ENCODE assay signal across 16 cellular contexts in the genomic region with DNA sequence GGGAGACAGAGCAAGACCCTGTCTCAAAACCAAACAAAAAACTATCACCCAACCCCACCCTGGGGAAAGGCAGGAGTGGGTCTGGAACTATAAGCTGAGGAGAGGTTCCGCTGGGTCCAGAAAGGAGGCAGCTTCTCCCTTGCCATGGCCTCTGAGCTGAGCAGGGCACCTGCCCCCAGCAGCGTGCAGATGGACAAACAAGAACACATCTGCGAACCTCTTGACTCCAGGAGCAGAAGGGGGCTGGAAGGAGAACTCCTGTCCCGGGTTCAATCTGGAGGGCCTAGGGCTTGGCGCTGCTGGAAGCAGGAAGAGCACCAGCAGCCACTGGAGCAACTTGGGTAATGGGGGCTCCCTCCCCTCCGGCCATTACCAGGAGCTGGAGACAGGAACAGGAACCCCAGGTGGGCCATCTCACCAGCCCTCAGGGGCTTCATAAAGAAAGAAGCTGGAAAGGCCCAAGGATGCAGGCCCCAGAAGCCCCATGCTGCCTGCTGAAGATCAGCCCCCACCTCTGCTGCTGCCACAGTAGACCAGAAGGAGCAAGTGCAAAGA.
"Had no signal": no experiment of that assay in that cellular context is flagged by ENCODE, and none has a peak within 500 bp of the region (broad histone marks: within the 10 kb centered on the region; RNA-seq: fewer than 3 reads in every experiment).

No MANE protein-coding gene starts in this region.

- H3K4me3 ChIP-seq: coronary artery, dorsolateral prefrontal cortex, gastrocnemius medialis, left ventricle myocardium inferior, lung, right atrium auricular region had no signal

- H3K27ac Mint-ChIP-seq: immature natural killer cell; naive thymus-derived CD4-positive, alpha-beta T cell; nephron progenitor cell had no signal

- ATAC-seq: gastrocnemius medialis; left cardiac atrium; naive thymus-derived CD4-positive, alpha-beta T cell had no signal

- H3K9me3 Mint-ChIP-seq: immature natural killer cell had no signal

- H3K27ac ChIP-seq: coronary artery, dorsolateral prefrontal cortex, gastrocnemius medialis, left ventricle myocardium inferior, right atrium auricular region had no signal

- H3K4me3 Mint-ChIP-seq: immature natural killer cell; naive thymus-derived CD4-positive, alpha-beta T cell; nephron progenitor cell had no signal

- DNase-seq: effector CD8-positive, alpha-beta T cell; gastrocnemius medialis; immature natural killer cell; kidney; left ventricle myocardium inferior; naive thymus-derived CD4-positive, alpha-beta T cell; nephron progenitor cell; small intestine; stimulated activated CD4-positive, alpha-beta T cell treated with anti-CD3 and anti-CD28 coated beads, Interleukin-2, amount 100 ng/mL, for 48 hours; stimulated activated naive CD4-positive, alpha-beta T cell treated with Interleukin-2 at 50 U/mL for 16 hours; trophoblast cell had no signal

- H3K27me3 ChIP-seq: dorsolateral prefrontal cortex, gastrocnemius medialis, right atrium auricular region had no signal

- H3K4me1 ChIP-seq: gastrocnemius medialis, left ventricle myocardium inferior, right atrium auricular region had no signal

- H3K27me3 Mint-ChIP-seq: naive thymus-derived CD4-positive, alpha-beta T cell had no signal

- H3K36me3 ChIP-seq: gastrocnemius medialis, left ventricle myocardium inferior, right atrium auricular region had no signal

- H3K9me3 ChIP-seq: gastrocnemius medialis, right atrium auricular region had no signal

- H3K36me3 Mint-ChIP-seq: immature natural killer cell had no signal
